In genomic region chr3:37202035-37202434, GRCh38 we compare ENCODE assay signal across 18 cellular contexts.
"Had no signal": no experiment of that assay in that cellular context is flagged by ENCODE, and none has a peak within 500 bp of the region (broad histone marks: within the 10 kb centered on the region; RNA-seq: fewer than 3 reads in every experiment).

No MANE protein-coding gene starts in this region.

- H3K27ac ChIP-seq: gastrocnemius medialis, neural progenitor cell, transverse colon had no signal

- H3K27ac Mint-ChIP-seq: activated naive CD8-positive, alpha-beta T cell treated with anti-CD3 and anti-CD28 coated beads, Interleukin-2, amount 10 ng/mL, durations not matched to agents 7 days and 5 days; neural progenitor cell; stimulated activated effector memory CD8-positive, alpha-beta T cell treated with anti-CD3 and anti-CD28 coated beads, Interleukin-12 subunit alpha, Interleukin-12 subunit beta, amount 100 ng/mL, for 72 hours; stimulated activated naive CD8-positive, alpha-beta T cell treated with anti-CD3 and anti-CD28 coated beads, Interleukin-15, amount 100 ng/mL, for 72 hours; T-helper 17 cell had no signal

- ATAC-seq: gastrocnemius medialis; naive thymus-derived CD4-positive, alpha-beta T cell; sciatic nerve; stimulated activated effector memory CD8-positive, alpha-beta T cell treated with anti-CD3 and anti-CD28 coated beads, Interleukin-12 subunit alpha, Interleukin-12 subunit beta, amount 100 ng/mL, for 72 hours; stimulated activated naive CD8-positive, alpha-beta T cell treated with anti-CD3 and anti-CD28 coated beads, Interleukin-15, amount 100 ng/mL, for 72 hours; T-helper 17 cell had no signal

- H3K4me3 Mint-ChIP-seq: activated naive CD8-positive, alpha-beta T cell treated with anti-CD3 and anti-CD28 coated beads, Interleukin-2, amount 10 ng/mL, durations not matched to agents 7 days and 5 days; naive thymus-derived CD4-positive, alpha-beta T cell; neural progenitor cell; stimulated activated effector memory CD8-positive, alpha-beta T cell treated with anti-CD3 and anti-CD28 coated beads, Interleukin-12 subunit alpha, Interleukin-12 subunit beta, amount 100 ng/mL, for 72 hours; stimulated activated naive CD8-positive, alpha-beta T cell treated with anti-CD3 and anti-CD28 coated beads, Interleukin-15, amount 100 ng/mL, for 72 hours; T-helper 17 cell had no signal

- H3K27me3 ChIP-seq: gastrocnemius medialis, neural progenitor cell, transverse colon had no signal

- H3K36me3 ChIP-seq: gastrocnemius medialis, neural progenitor cell, transverse colon had no signal

- DNase-seq: activated CD4-positive, alpha-beta T cell treated with anti-CD3 and anti-CD28 coated beads for 4 hours; activated CD4-positive, alpha-beta T cell treated with anti-CD3 and anti-CD28 coated beads, Interleukin-2, amount 50 U/mL, for 48 hours; activated CD4-positive, CD25-positive, alpha-beta regulatory T cell; activated naive CD4-positive, alpha-beta T cell treated with Interleukin-2 at 50 U/mL for 16 hours; activated naive CD8-positive, alpha-beta T cell treated with anti-CD3 and anti-CD28 coated beads, Interleukin-2, amount 10 ng/mL, durations not matched to agents 7 days and 5 days; activated T-cell treated with anti-CD3 and anti-CD28 coated beads, Interleukin-2, amount 50 U/mL, for 48 hours; amniotic stem cell; effector memory CD4-positive, alpha-beta T cell; gastrocnemius medialis; naive thymus-derived CD4-positive, alpha-beta T cell; small intestine; stimulated activated CD4-positive, alpha-beta T cell treated with anti-CD3 and anti-CD28 coated beads, Interleukin-2, amount 100 ng/mL, for 24 hours; stimulated activated naive CD8-positive, alpha-beta T cell treated with anti-CD3 and anti-CD28 coated beads, Interleukin-15, amount 100 ng/mL, for 72 hours; T-helper 17 cell; transverse colon had no signal

- H2AFZ ChIP-seq: neural progenitor cell had no signal

- H3K4me1 ChIP-seq: transverse colon had no signal

- H3K9me3 Mint-ChIP-seq: activated naive CD8-positive, alpha-beta T cell treated with anti-CD3 and anti-CD28 coated beads, Interleukin-2, amount 10 ng/mL, durations not matched to agents 7 days and 5 days; naive thymus-derived CD4-positive, alpha-beta T cell; stimulated activated effector memory CD8-positive, alpha-beta T cell treated with anti-CD3 and anti-CD28 coated beads, Interleukin-12 subunit alpha, Interleukin-12 subunit beta, amount 100 ng/mL, for 72 hours; stimulated activated naive CD8-positive, alpha-beta T cell treated with anti-CD3 and anti-CD28 coated beads, Interleukin-15, amount 100 ng/mL, for 72 hours had no signal

- H3K36me3 Mint-ChIP-seq: activated naive CD8-positive, alpha-beta T cell treated with anti-CD3 and anti-CD28 coated beads, Interleukin-2, amount 10 ng/mL, durations not matched to agents 7 days and 5 days; naive thymus-derived CD4-positive, alpha-beta T cell; neural progenitor cell; stimulated activated effector memory CD8-positive, alpha-beta T cell treated with anti-CD3 and anti-CD28 coated beads, Interleukin-12 subunit alpha, Interleukin-12 subunit beta, amount 100 ng/mL, for 72 hours had no signal

- H3K4me3 ChIP-seq: gastrocnemius medialis, neural progenitor cell, transverse colon had no signal

- H3K9ac ChIP-seq: neural progenitor cell had no signal

- H3K9me3 ChIP-seq: gastrocnemius medialis, transverse colon had no signal

- H3K4me1 Mint-ChIP-seq: activated naive CD8-positive, alpha-beta T cell treated with anti-CD3 and anti-CD28 coated beads, Interleukin-2, amount 10 ng/mL, durations not matched to agents 7 days and 5 days; stimulated activated effector memory CD8-positive, alpha-beta T cell treated with anti-CD3 and anti-CD28 coated beads, Interleukin-12 subunit alpha, Interleukin-12 subunit beta, amount 100 ng/mL, for 72 hours; stimulated activated naive CD8-positive, alpha-beta T cell treated with anti-CD3 and anti-CD28 coated beads, Interleukin-15, amount 100 ng/mL, for 72 hours; T-helper 17 cell had no signal

- H3K4me2 ChIP-seq: neural progenitor cell had no signal
